In genomic region chr3:17742092-17742836, GRCh38 we compare ENCODE assay signal across 1 cellular context.
TF ChIP-seq lines count a peak whose summit lies in the region.

Gene TBC1D5 (minus strand): TSS chr3:17742631. CDS start chr3:17508570, 234,061 bp downstream.

TF ChIP-seq in HepG2, 621 proteins besides CTCF, POLR2A, EP300 and RAD21 (continued from another document):
- TF ChIP-seq HOXA5 (CRISPR knock-in tag; IDR thresholded peaks at IDR 0.05) (peak; percentile 69; the same call in 1 of the 2 replicates), ISL2 (CRISPR knock-in tag; IDR thresholded peaks at IDR 0.05) (peak; percentile 51)
